ENCODE assay signal across 13 cellular contexts in genomic region chr3:80770106-80771079, GRCh38.
DNase-seq lines count a peak whose midpoint lies in the region; ATAC-seq, FAIRE-seq and TF ChIP-seq lines count a peak whose summit lies in the region.
"Had no signal": no experiment of that assay in that cellular context is flagged by ENCODE, and none has a peak within 500 bp of the region (broad histone marks: within the 10 kb centered on the region; RNA-seq: fewer than 3 reads in every experiment).

No MANE protein-coding gene starts in this region.

- TF ChIP-seq CTCF in brain (conservative IDR thresholded peaks at IDR 0.05) (no peak), nephron progenitor cell (IDR thresholded peaks at IDR 0.05) (no peak)

- H3K4me1 Mint-ChIP-seq in brain: peaks cover 6% of the 10 kb centered on the region
- H3K4me1 Mint-ChIP-seq in nephron progenitor cell: no peaks in the 10 kb centered on the region
- H3K4me1 Mint-ChIP-seq: naive B cell; stimulated activated naive B cell treated with anti-CD40 and anti-IgM and Interleukin-4, amounts not matched to agents 10 μg/mL and 1 μg/mL and 100 μg/mL, for 72 hours had no signal

- peak overlapping the region in 3 of 5 experiments; percentile 34 to 95 (median 76) for H3K27ac Mint-ChIP-seq in brain
- peak overlapping the region; percentile 94 for H3K27ac Mint-ChIP-seq in nephron progenitor cell
- H3K27ac Mint-ChIP-seq: stimulated activated naive B cell treated with anti-CD40 and anti-IgM and Interleukin-4, amounts not matched to agents 10 μg/mL and 1 μg/mL and 100 μg/mL, for 72 hours had no signal

- no peaks in the 10 kb centered on the region for H3K27me3 ChIP-seq in small intestine (ENCODE audit: control insufficient read depth in 2 of 2, insufficient read depth in 2 of 2, low read length in 2 of 2)

- no peaks in the 10 kb centered on the region for H3K36me3 ChIP-seq in small intestine (ENCODE audit: control insufficient read depth in 2 of 2, insufficient read depth in 2 of 2, low read length in 2 of 2)

- no peak overlapping the region for H3K27ac ChIP-seq in small intestine (ENCODE audit: low read depth in 1 of 2, low read length in 1 of 2)

- H3K36me3 Mint-ChIP-seq in brain (no peaks in the 10 kb centered on the region), nephron progenitor cell (ENCODE audit: low read depth) (no peaks in the 10 kb centered on the region)
- H3K36me3 Mint-ChIP-seq: naive B cell; stimulated activated naive B cell treated with anti-CD40 and anti-IgM and Interleukin-4, amounts not matched to agents 10 μg/mL and 1 μg/mL and 100 μg/mL, for 72 hours had no signal

- no peaks in the 10 kb centered on the region for H3K4me1 ChIP-seq in small intestine (ENCODE audit: control insufficient read depth in 2 of 2, insufficient read depth in 1 of 2, low read depth in 1 of 2, low read length in 1 of 2)

- DNase-seq in DMS53 treated with DMSO at 0.1 percent for 48 hours (lab: John Stamatoyannopoulos, UW; ENCODE audit: unreplicated experiment) (peak; percentile 44), HuH-7 (ENCODE audit: low spot score) (peak; percentile 6), nephron progenitor cell (no peak), anterior cingulate cortex (lab: John Stamatoyannopoulos, UW) (no peak), small intestine (no peak)
- no peak for DNase-seq in effector CD4-positive, alpha-beta T cell
- DNase-seq: activated CD4-positive, alpha-beta T cell treated with anti-CD3 and anti-CD28 coated beads for 1 hour; COR-L47; effector memory CD4-positive, alpha-beta T cell; naive B cell; stimulated activated naive B cell treated with anti-CD40 and anti-IgM and Interleukin-4, amounts not matched to agents 10 μg/mL and 1 μg/mL and 100 μg/mL, for 72 hours had no signal

- H3K9me3 ChIP-seq in small intestine (ENCODE audit: control insufficient read depth, low read depth): no peaks in the 10 kb centered on the region

- H3K4me3 ChIP-seq in small intestine (ENCODE audit: low read depth in 1 of 2, low read length in 2 of 2): no peak overlapping the region

- H3K9me3 Mint-ChIP-seq in brain: peaks cover 0 to 6% (median 0%) of the 10 kb centered on the region in 5 experiments
- no peaks in the 10 kb centered on the region for H3K9me3 Mint-ChIP-seq in nephron progenitor cell

- WGBS in small intestine, 3 donors: 81 to 95% (median 94%) methylated on average over 46 to 50 of the region's 61 CpGs

- FAIRE-seq in small intestine (lab: Jason Lieb, UNC): no peak

- no peak for ATAC-seq in HG03108 (IDR thresholded peaks at IDR 0.05; ENCODE audit: unreplicated experiment)

- peak overlapping the region in 2 of 5 experiments; percentile 87 to 99 for H3K4me3 Mint-ChIP-seq in brain
- no peak overlapping the region for H3K4me3 Mint-ChIP-seq in nephron progenitor cell

- H3K27me3 Mint-ChIP-seq in brain (no peaks in the 10 kb centered on the region), nephron progenitor cell (ENCODE audit: low read depth, poor library complexity) (peaks cover 3% of the 10 kb centered on the region)
- H3K27me3 Mint-ChIP-seq: naive B cell; stimulated activated naive B cell treated with anti-CD40 and anti-IgM and Interleukin-4, amounts not matched to agents 10 μg/mL and 1 μg/mL and 100 μg/mL, for 72 hours had no signal

Comparison
In these comparisons a context has a peak if more than half of its experiments do, and no peak if none do; other contexts are left out.
1. DNase-seq: peak in DMS53 treated with DMSO at 0.1 percent for 48 hours (single experiment) and HuH-7 (single experiment); none in nephron progenitor cell (single experiment), anterior cingulate cortex (0 of 58), effector CD4-positive, alpha-beta T cell (single experiment) and small intestine (single experiment).